Comparison of ENCODE assay signal across 19 cellular contexts in the genomic region with DNA sequence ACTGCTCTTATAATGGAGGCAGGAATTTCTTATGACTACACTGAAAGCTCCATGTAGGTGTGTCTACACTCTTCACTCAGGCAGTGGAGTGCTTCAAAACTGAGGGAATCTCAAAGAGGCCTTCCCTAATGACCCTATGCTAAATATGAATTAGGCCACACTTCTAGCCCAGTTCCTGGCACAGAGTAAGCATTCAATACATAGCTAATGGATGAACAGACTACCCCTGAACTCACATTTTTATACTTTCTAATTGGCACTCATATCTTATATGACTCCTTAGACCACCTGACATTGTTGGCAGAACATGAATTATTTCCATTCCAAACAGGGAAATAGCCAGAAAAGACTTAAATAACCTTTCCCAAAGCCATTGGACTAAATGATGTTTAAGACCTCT. TPM values are rescaled to one million over a fixed set of nuclear protein-coding genes. Genes with fewer than 3 reads are reported as not detected.
DNase-seq lines count a peak whose midpoint lies in the region; ATAC-seq and TF ChIP-seq lines count a peak whose summit lies in the region.
"Had no signal": no experiment of that assay in that cellular context is flagged by ENCODE, and none has a peak within 500 bp of the region (broad histone marks: within the 10 kb centered on the region; RNA-seq: fewer than 3 reads in every experiment).

No MANE protein-coding gene starts in this region.

- CTCF ChIA-PET in Panc1 (lab: Charles Lee): interaction anchor here (0.7 to 3.7 kb wide), 3 partner anchors 24 to 76 kb away, joined by 5 to 27 read pairs (median 17); no protein-coding TSS in a partner anchor

- H3K9me3 ChIP-seq in MG63 (no peaks in the 10 kb centered on the region; the same call in 1 of the 2 replicates), Panc1 (ENCODE audit: control insufficient read depth, insufficient read depth, low read depth, low read length) (no peaks in the 10 kb centered on the region), SJCRH30 (replicated peaks) (no peaks in the 10 kb centered on the region)
- H3K9me3 ChIP-seq: Caco-2 had no signal

- no peaks in the 10 kb centered on the region for H3K27me3 Mint-ChIP-seq in neural crest cell (ENCODE audit: low read depth)

- H3K36me3 ChIP-seq in MG63 (peaks cover 3% of the 10 kb centered on the region; the same call in 1 of the 2 replicates), Panc1 (ENCODE audit: control insufficient read depth, insufficient read depth, low read length) (no peaks in the 10 kb centered on the region), SJCRH30 (no peaks in the 10 kb centered on the region)

- no peak overlapping the region for H3K4me3 ChIP-seq in MG63
- H3K4me3 ChIP-seq in Panc1 (ENCODE audit: low read depth in 2 of 2, low read length in 2 of 2): no peak overlapping the region
- H3K4me3 ChIP-seq in coronary artery: no peak overlapping the region
- H3K4me3 ChIP-seq in SJCRH30: no peak overlapping the region
- H3K4me3 ChIP-seq: GM23338 had no signal

- no peaks in the 10 kb centered on the region for H3K9me3 Mint-ChIP-seq in neural crest cell
- H3K9me3 Mint-ChIP-seq: CD4-positive, alpha-beta T cell; GM23338 had no signal

- peak overlapping the region; percentile 6 for H3K27ac Mint-ChIP-seq in neural crest cell (ENCODE audit: unreplicated experiment)
- H3K27ac Mint-ChIP-seq: CD4-positive, alpha-beta T cell; GM23338; IgD-negative memory B cell had no signal

- no peak for TF ChIP-seq CTCF in Panc1 (IDR thresholded peaks at IDR 0.05)
- TF ChIP-seq CTCF in coronary artery (IDR thresholded peaks at IDR 0.05): no peak
- TF ChIP-seq CTCF in neural crest cell (conservative IDR thresholded peaks at IDR 0.05): no peak

- DNase-seq in MG63 (peak; percentile 44), Panc1 (ENCODE audit: low read depth, low spot score) (no peak), coronary artery (ENCODE audit: low spot score) (peak; percentile 26), neural crest cell (ENCODE audit: low read depth, low spot score) (no peak), SJCRH30 (no peak), NCI-H510A treated with DMSO at 0.1 percent for 48 hours (lab: John Stamatoyannopoulos, UW) (no peak), hippocampal formation (lab: John Stamatoyannopoulos, UW) (no peak), activated T-cell treated with anti-CD3 and anti-CD28 coated beads for 4 hours (no peak)
- DNase-seq: ACHN; Caco-2; CD4-positive, alpha-beta T cell; DMS153; DMS79; GDM1; HCEC 1CT had no signal

- H3K27ac ChIP-seq in Panc1 (ENCODE audit: low read length) (peak overlapping the region; percentile 72), coronary artery (no peak overlapping the region), SJCRH30 (no peak overlapping the region)
- H3K27ac ChIP-seq: C4-2B had no signal

- BruUV-seq in Panc1 (replicated peaks; lab: Mats Ljungman, UMichigan): no TSS peak

- H3K36me3 Mint-ChIP-seq in neural crest cell (ENCODE audit: low read depth): peaks cover 3% of the 10 kb centered on the region
- H3K36me3 Mint-ChIP-seq: IgD-negative memory B cell had no signal

- POLR2A ChIA-PET in Panc1 (lab: Charles Lee): no interaction called here

- H3K4me3 Mint-ChIP-seq in neural crest cell: peak overlapping the region; percentile 41
- H3K4me3 Mint-ChIP-seq: CD4-positive, alpha-beta T cell; GM23338 had no signal

- in situ Hi-C loops in Panc1 (cut with HindIII; ENCODE audit: low pct_unique_long_range_greater_than_20kb, low sequenced_read_pairs): no loop called here

- no peaks in the 10 kb centered on the region for H3K27me3 ChIP-seq in MG63
- no peaks in the 10 kb centered on the region for H3K27me3 ChIP-seq in Panc1 (ENCODE audit: control insufficient read depth, insufficient read depth, low read length)
- H3K27me3 ChIP-seq in SJCRH30: no peaks in the 10 kb centered on the region

- H3K4me1 Mint-ChIP-seq in neural crest cell: peaks cover 20% of the 10 kb centered on the region

- ATAC-seq in Panc1: no peak
- ATAC-seq: GM23338 had no signal

- intact Hi-C loops in Panc1 (cut with micrococcal nuclease; ENCODE audit: unreplicated experiment): no loop called here

- H3K4me1 ChIP-seq in Panc1 (ENCODE audit: control insufficient read depth, insufficient read depth, low read length) (peaks cover 56% of the 10 kb centered on the region), SJCRH30 (peaks cover 2% of the 10 kb centered on the region; the same call in 1 of the 2 replicates)

RNA-seq across cellular contexts. Expression of a gene that starts 3.4 kb away (rescaled TPM):
- not detected in 2 replicates for total RNA-seq in MG63 (2014; rRNA removed; shearing (Covaris generic); ENCODE audit: low replicate concordance)
- total RNA-seq in Panc1 (2021; ENCODE audit: unreplicated experiment) (1.3 TPM), neural crest cell (1.4 and 2.5 TPM in 2 replicates)
- 0.46 TPM for polyA plus RNA-seq in Panc1 (2012; ENCODE audit: insufficient read length)
- not detected in 2 replicates for total RNA-seq in SJCRH30 (2014; rRNA removed; shearing (Covaris generic))
- total RNA-seq: CD4-positive, alpha-beta T cell; Daoy had no signal

RNA-seq across cellular contexts. Expression of a gene that starts 56.4 kb away (rescaled TPM):
- not detected in 2 replicates for total RNA-seq in MG63 (2014; rRNA removed; shearing (Covaris generic); ENCODE audit: low replicate concordance)
- total RNA-seq in Panc1 (2021; ENCODE audit: unreplicated experiment): 301 TPM
- polyA plus RNA-seq in Panc1 (2012; ENCODE audit: insufficient read length): 312 TPM
- total RNA-seq in neural crest cell: 8.0 and 8.2 TPM in 2 replicates
- total RNA-seq in SJCRH30 (2014; rRNA removed; shearing (Covaris generic)): not detected in 2 replicates
- total RNA-seq: Caco-2, Daoy had no signal

Comparison
In these comparisons a context has a peak if more than half of its experiments do, and no peak if none do; other contexts are left out.
1. DNase-seq: peak in MG63 (single experiment) and coronary artery (single experiment); none in Panc1 (single experiment), neural crest cell (single experiment), SJCRH30 (0 of 2), NCI-H510A treated with DMSO at 0.1 percent for 48 hours (single experiment), hippocampal formation (0 of 2) and activated T-cell treated with anti-CD3 and anti-CD28 coated beads for 4 hours (single experiment).
2. RNA of a gene that starts 56.4 kb away (total RNA-seq): 301 TPM in Panc1 (single experiment); 8.0 to 8.2 TPM in neural crest cell, not detected in MG63 and not detected in SJCRH30; every median in the first group is over 10 times any median in the second.